16 cellular contexts compared by ENCODE assay signal in genomic region chr17:42702446-42702845, GRCh38. TPM values are rescaled to one million over a fixed set of nuclear protein-coding genes. Genes with fewer than 3 reads are reported as not detected.
DNase-seq lines count a peak whose midpoint lies in the region; FAIRE-seq and TF ChIP-seq lines count a peak whose summit lies in the region.
"Had no signal": no experiment of that assay in that cellular context is flagged by ENCODE, and none has a peak within 500 bp of the region (broad histone marks: within the 10 kb centered on the region; RNA-seq: fewer than 3 reads in every experiment).

No MANE protein-coding gene starts in this region.

- WGBS in ovary, 3 donors: 87 to 88% (median 88%) methylated on average over 11 of the region's 11 CpGs

- DNase-seq in GM12891 (ENCODE audit: insufficient read length, low spot score) (peak; percentile 33), germinal center (ENCODE audit: low spot score) (peak; percentile 49), DMS 273 treated with DMSO at 0.1 percent for 48 hours (lab: John Stamatoyannopoulos, UW) (no peak), RKO (ENCODE audit: low spot score) (no peak), ovary (no peak)
- no peak for DNase-seq in stimulated activated CD8-positive, alpha-beta memory T cell treated with anti-CD3 and anti-CD28 coated beads, Interleukin-4, amount 100 ng/mL, for 48 hours
- DNase-seq: ACHN, H7, NCI-H1694, NCI-H2081 treated with DMSO at 0.1 percent for 48 hours, NCI-H510A had no signal

- TF ChIP-seq POLR2A in GM12891 (IDR thresholded peaks at IDR 0.05; ENCODE audit: low read depth, low read length) (no peak), ovary (IDR thresholded peaks at IDR 0.05) (no peak)

- peak; percentile 88 for FAIRE-seq in GM12891 (lab: Jason Lieb, UNC)
- FAIRE-seq: G401.6, K562 had no signal

- peak overlapping the region; percentile 10 for H3K9ac ChIP-seq in HUES6 (ENCODE audit: low read length)

- no peak overlapping the region for H3K27ac ChIP-seq in HUES6 (ENCODE audit: low read depth, low read length)
- H3K27ac ChIP-seq in ovary: no peak overlapping the region
- H3K27ac ChIP-seq: C4-2B, SJSA1 had no signal

- no peaks in the 10 kb centered on the region for H3K27me3 ChIP-seq in HUES6 (ENCODE audit: control insufficient read depth, insufficient read depth, low read length)
- H3K27me3 ChIP-seq in ovary: no peaks in the 10 kb centered on the region
- H3K27me3 ChIP-seq: SJSA1 had no signal

- H3K4me3 ChIP-seq in HUES6 (ENCODE audit: low read depth, low read length) (no peak overlapping the region), ovary (no peak overlapping the region)
- H3K4me3 ChIP-seq: K562, SJSA1 had no signal

- no peak for TF ChIP-seq EP300 in ovary (IDR thresholded peaks at IDR 0.05)

- TF ChIP-seq CTCF in ovary (IDR thresholded peaks at IDR 0.05): no peak

- H3K36me3 ChIP-seq in HUES6 (ENCODE audit: control insufficient read depth, insufficient read depth, low read length): peaks cover 69% of the 10 kb centered on the region
- no peaks in the 10 kb centered on the region for H3K36me3 ChIP-seq in ovary

- peaks cover 5% of the 10 kb centered on the region; the same call in 1 of the 2 replicates for H3K4me1 ChIP-seq in HUES6 (ENCODE audit: control insufficient read depth, insufficient read depth, low read length)
- peaks cover 7% of the 10 kb centered on the region for H3K4me1 ChIP-seq in ovary (ENCODE audit: insufficient read depth)
- H3K4me1 ChIP-seq: SJSA1 had no signal

- H3K9me3 ChIP-seq in HUES6 (ENCODE audit: control insufficient read depth, insufficient read depth, low read depth, low read length) (no peaks in the 10 kb centered on the region), ovary (no peaks in the 10 kb centered on the region)
- H3K9me3 ChIP-seq: SJSA1 had no signal

- intact Hi-C loops in ovary (cut with DNase I): loop anchor here in 1 of 4 donors (10.0 kb wide), 1 partner anchor 72 kb away; the partner anchor contains the start of gene VPS25

TF ChIP-seq in GM12891, 5 proteins besides CTCF, POLR2A, EP300 and RAD21:
- TF ChIP-seq TAF1 (IDR thresholded peaks at IDR 0.05; ENCODE audit: low read depth, low read length) (no peak), SPI1 (IDR thresholded peaks at IDR 0.05; ENCODE audit: low read depth, low read length) (peak; percentile 94)

RNA-seq across cellular contexts. Expression of gene CNTNAP1, which starts 20.1 kb away (rescaled TPM):
- polyA plus RNA-seq in GM12891 (2012; ENCODE audit: low read depth, missing spikeins): 21.7 TPM
- 10 to 100 TPM in 5 of 7 donors, 1 to 10 TPM in 2; 3.7 to 41.4 (median 15.5) TPM for total RNA-seq in ovary
- 1 to 10 TPM; 7.0 to 7.5 TPM for polyA plus RNA-seq in ovary

RNA-seq across cellular contexts. Expression of gene CCR10, which starts 20.8 kb away (rescaled TPM):
- 16.2 TPM for polyA plus RNA-seq in GM12891 (2012; ENCODE audit: low read depth, missing spikeins)
- total RNA-seq in ovary: 1 to 10 TPM; 1.5 to 6.8 (median 3.7) TPM
- polyA plus RNA-seq in ovary: 1 to 10 TPM in 1 of 2 donors, under 1 TPM in 1; 0.15 to 2.7 TPM
- total RNA-seq: SJSA1 had no signal

RNA-seq across cellular contexts. Expression of gene PLEKHH3, which starts 25.7 kb away (rescaled TPM):
- polyA plus RNA-seq in GM12891 (2012; ENCODE audit: low read depth, missing spikeins): 18.3 TPM
- 10 to 100 TPM; 23.6 to 81.6 (median 58.4) TPM for total RNA-seq in ovary
- polyA plus RNA-seq in ovary: 10 to 100 TPM in 1 of 2 donors, 1 to 10 TPM in 1; 2.1 to 30.9 TPM

RNA-seq across cellular contexts. Expression of gene EZH1, which starts 42.4 kb away (rescaled TPM):
- 13.2 TPM for polyA plus RNA-seq in GM12891 (2012; ENCODE audit: low read depth, missing spikeins)
- total RNA-seq in ovary: 10 to 100 TPM; 32.9 to 83.4 (median 67.8) TPM
- 10 to 100 TPM; 45.1 to 95.2 TPM for polyA plus RNA-seq in ovary

RNA-seq across cellular contexts. Expression of gene TUBG2, which starts 43.4 kb away (rescaled TPM):
- polyA plus RNA-seq in GM12891 (2012; ENCODE audit: low read depth, missing spikeins): 11.5 TPM
- 10 to 100 TPM; 19.4 to 30.0 (median 23.2) TPM for total RNA-seq in ovary
- polyA plus RNA-seq in ovary: 10 to 100 TPM; 20.9 to 21.5 TPM

Comparison
In these comparisons a context has a peak if more than half of its experiments do, and no peak if none do; other contexts are left out.
1. DNase-seq: peak in GM12891 (single experiment) and germinal center (single experiment); none in DMS 273 treated with DMSO at 0.1 percent for 48 hours (single experiment), RKO (single experiment), stimulated activated CD8-positive, alpha-beta memory T cell treated with anti-CD3 and anti-CD28 coated beads, Interleukin-4, amount 100 ng/mL, for 48 hours (single experiment) and ovary (0 of 5).